Comparison of ENCODE assay signal across 1 cellular context in the genomic region with DNA sequence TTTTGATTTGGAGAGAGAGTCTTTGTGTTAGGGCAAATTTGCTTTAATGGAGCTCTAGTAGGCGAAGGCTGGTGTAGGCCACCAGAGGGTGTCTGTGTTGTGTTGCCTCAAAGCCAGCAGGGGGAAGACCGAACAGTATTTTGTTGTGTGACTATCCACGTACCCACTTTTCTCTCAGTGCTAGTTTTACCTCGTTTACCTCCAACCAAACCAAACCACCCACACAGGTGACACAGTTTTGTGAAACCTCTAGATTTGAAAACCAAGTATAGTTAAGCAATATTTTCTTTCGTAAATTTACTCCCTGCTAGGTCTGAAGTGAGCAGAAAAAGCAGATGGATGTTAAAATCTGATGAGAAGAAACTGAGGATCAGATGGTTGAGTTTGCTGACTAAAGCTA.
TF ChIP-seq lines count a peak whose summit lies in the region.

No MANE protein-coding gene starts in this region.

TF ChIP-seq in GM12878, 131 proteins besides CTCF, POLR2A, EP300 and RAD21 (continued from another document and continues in another):
- TF ChIP-seq, protein P1, sequence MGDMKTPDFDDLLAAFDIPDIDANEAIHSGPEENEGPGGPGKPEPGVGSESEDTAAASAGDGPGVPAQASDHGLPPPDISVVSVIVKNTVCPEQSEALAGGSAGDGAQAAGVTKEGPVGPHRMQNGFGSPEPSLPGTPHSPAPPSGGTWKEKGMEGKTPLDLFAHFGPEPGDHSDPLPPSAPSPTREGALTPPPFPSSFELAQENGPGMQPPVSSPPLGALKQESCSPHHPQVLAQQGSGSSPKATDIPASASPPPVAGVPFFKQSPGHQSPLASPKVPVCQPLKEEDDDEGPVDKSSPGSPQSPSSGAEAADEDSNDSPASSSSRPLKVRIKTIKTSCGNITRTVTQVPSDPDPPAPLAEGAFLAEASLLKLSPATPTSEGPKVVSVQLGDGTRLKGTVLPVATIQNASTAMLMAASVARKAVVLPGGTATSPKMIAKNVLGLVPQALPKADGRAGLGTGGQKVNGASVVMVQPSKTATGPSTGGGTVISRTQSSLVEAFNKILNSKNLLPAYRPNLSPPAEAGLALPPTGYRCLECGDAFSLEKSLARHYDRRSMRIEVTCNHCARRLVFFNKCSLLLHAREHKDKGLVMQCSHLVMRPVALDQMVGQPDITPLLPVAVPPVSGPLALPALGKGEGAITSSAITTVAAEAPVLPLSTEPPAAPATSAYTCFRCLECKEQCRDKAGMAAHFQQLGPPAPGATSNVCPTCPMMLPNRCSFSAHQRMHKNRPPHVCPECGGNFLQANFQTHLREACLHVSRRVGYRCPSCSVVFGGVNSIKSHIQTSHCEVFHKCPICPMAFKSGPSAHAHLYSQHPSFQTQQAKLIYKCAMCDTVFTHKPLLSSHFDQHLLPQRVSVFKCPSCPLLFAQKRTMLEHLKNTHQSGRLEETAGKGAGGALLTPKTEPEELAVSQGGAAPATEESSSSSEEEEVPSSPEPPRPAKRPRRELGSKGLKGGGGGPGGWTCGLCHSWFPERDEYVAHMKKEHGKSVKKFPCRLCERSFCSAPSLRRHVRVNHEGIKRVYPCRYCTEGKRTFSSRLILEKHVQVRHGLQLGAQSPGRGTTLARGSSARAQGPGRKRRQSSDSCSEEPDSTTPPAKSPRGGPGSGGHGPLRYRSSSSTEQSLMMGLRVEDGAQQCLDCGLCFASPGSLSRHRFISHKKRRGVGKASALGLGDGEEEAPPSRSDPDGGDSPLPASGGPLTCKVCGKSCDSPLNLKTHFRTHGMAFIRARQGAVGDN (IDR thresholded peaks at IDR 0.05), result peak; percentile 62
- TF ChIP-seq IKZF2 (IDR thresholded peaks at IDR 0.05) (no peak), CBX5 (IDR thresholded peaks at IDR 0.05; ENCODE audit: low read depth) (0 out of 2 replicates have a peak, but pooled peaks have one; percentile 45), SMAD5 (IDR thresholded peaks at IDR 0.05; ENCODE audit: low read depth) (no peak), E4F1 (IDR thresholded peaks at IDR 0.05; ENCODE audit: borderline replicate concordance, partially characterized antibody) (no peak), RUNX3 (IDR thresholded peaks at IDR 0.05; ENCODE audit: low read length) (peak; percentile 42), POLR2AphosphoS2 (IDR thresholded peaks at IDR 0.05; ENCODE audit: low read depth, low read length) (no peak), HDAC6 (IDR thresholded peaks at IDR 0.05; ENCODE audit: unreplicated experiment) (no peak), CREB1 (IDR thresholded peaks at IDR 0.05; ENCODE audit: low read depth) (no peak), CHD2 (IDR thresholded peaks at IDR 0.05; ENCODE audit: borderline replicate concordance, low read depth, low read length) (no peak), RB1 (IDR thresholded peaks at IDR 0.05; ENCODE audit: borderline replicate concordance) (0 out of 2 replicates have a peak, but pooled peaks have one; percentile 46), TCF7 (IDR thresholded peaks at IDR 0.05; ENCODE audit: borderline replicate concordance) (no peak), MEF2A (IDR thresholded peaks at IDR 0.05; ENCODE audit: insufficient read depth, low read depth, low read length) (no peak), PAX5 (IDR thresholded peaks at IDR 0.05; ENCODE audit: borderline replicate concordance, low read depth, low read length) (no peak), SIN3A (IDR thresholded peaks at IDR 0.05; ENCODE audit: low read depth, low read length) (no peak), NR2C1 (IDR thresholded peaks at IDR 0.05) (no peak), LARP7 (IDR thresholded peaks at IDR 0.05) (no peak), STAT3 (IDR thresholded peaks at IDR 0.05; ENCODE audit: low read depth, low read length) (no peak), SMC3 (IDR thresholded peaks at IDR 0.05; ENCODE audit: borderline replicate concordance, low read length) (peak; percentile 97), BHLHE40 (IDR thresholded peaks at IDR 0.05; ENCODE audit: borderline replicate concordance in 1 of 2, low read depth in 2 of 2, low read length in 1 of 2) (0 out of 4 replicates have a peak, but pooled peaks of 1 of the 2 experiments have one; percentile 34), ESRRA (IDR thresholded peaks at IDR 0.05; ENCODE audit: low read length) (no peak), ZNF217 (IDR thresholded peaks at IDR 0.05) (no peak), ZNF592 (IDR thresholded peaks at IDR 0.05) (0 out of 2 replicates have a peak, but pooled peaks have one; percentile 81), SP1 (IDR thresholded peaks at IDR 0.05; ENCODE audit: low read depth, low read length) (no peak), DPF2 (IDR thresholded peaks at IDR 0.05) (no peak), CHD1 (IDR thresholded peaks at IDR 0.05; ENCODE audit: low read depth, low read length) (no peak), MEF2B (IDR thresholded peaks at IDR 0.05; ENCODE audit: partially characterized antibody, poor library complexity, severe bottlenecking) (no peak), ZNF24 (IDR thresholded peaks at IDR 0.05) (0 out of 2 replicates have a peak, but pooled peaks have one; percentile 34), SMARCA5 (IDR thresholded peaks at IDR 0.05) (peak; percentile 66; the same call in 1 of the 2 replicates), POLR2AphosphoS5 (IDR thresholded peaks at IDR 0.05; ENCODE audit: low read length) (no peak), ETV6 (conservative IDR thresholded peaks at IDR 0.05 in 1 of 2, IDR thresholded peaks at IDR 0.05 in 1 of 2; ENCODE audit: borderline replicate concordance in 1 of 2, low read depth in 1 of 2) (no peak), ZNF622 (IDR thresholded peaks at IDR 0.05) (no peak), IRF4 (IDR thresholded peaks at IDR 0.05; ENCODE audit: low read depth, low read length) (0 out of 2 replicates have a peak, but pooled peaks have one; percentile 11), HCFC1 (IDR thresholded peaks at IDR 0.05; ENCODE audit: low read length) (no peak), ZZZ3 (IDR thresholded peaks at IDR 0.05; ENCODE audit: control insufficient read depth, insufficient read length, low read depth) (no peak), MLLT1 (IDR thresholded peaks at IDR 0.05) (peak; percentile 48; the same call in 1 of the 2 replicates)
- TF ChIP-seq, protein P2, sequence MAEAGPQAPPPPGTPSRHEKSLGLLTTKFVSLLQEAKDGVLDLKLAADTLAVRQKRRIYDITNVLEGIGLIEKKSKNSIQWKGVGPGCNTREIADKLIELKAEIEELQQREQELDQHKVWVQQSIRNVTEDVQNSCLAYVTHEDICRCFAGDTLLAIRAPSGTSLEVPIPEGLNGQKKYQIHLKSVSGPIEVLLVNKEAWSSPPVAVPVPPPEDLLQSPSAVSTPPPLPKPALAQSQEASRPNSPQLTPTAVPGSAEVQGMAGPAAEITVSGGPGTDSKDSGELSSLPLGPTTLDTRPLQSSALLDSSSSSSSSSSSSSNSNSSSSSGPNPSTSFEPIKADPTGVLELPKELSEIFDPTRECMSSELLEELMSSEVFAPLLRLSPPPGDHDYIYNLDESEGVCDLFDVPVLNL (IDR thresholded peaks at IDR 0.05; ENCODE audit: low read depth, low read length), result no peak
- TF ChIP-seq, protein P3, sequence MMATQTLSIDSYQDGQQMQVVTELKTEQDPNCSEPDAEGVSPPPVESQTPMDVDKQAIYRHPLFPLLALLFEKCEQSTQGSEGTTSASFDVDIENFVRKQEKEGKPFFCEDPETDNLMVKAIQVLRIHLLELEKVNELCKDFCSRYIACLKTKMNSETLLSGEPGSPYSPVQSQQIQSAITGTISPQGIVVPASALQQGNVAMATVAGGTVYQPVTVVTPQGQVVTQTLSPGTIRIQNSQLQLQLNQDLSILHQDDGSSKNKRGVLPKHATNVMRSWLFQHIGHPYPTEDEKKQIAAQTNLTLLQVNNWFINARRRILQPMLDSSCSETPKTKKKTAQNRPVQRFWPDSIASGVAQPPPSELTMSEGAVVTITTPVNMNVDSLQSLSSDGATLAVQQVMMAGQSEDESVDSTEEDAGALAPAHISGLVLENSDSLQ (IDR thresholded peaks at IDR 0.05), result no peak
- TF ChIP-seq, protein P4, sequence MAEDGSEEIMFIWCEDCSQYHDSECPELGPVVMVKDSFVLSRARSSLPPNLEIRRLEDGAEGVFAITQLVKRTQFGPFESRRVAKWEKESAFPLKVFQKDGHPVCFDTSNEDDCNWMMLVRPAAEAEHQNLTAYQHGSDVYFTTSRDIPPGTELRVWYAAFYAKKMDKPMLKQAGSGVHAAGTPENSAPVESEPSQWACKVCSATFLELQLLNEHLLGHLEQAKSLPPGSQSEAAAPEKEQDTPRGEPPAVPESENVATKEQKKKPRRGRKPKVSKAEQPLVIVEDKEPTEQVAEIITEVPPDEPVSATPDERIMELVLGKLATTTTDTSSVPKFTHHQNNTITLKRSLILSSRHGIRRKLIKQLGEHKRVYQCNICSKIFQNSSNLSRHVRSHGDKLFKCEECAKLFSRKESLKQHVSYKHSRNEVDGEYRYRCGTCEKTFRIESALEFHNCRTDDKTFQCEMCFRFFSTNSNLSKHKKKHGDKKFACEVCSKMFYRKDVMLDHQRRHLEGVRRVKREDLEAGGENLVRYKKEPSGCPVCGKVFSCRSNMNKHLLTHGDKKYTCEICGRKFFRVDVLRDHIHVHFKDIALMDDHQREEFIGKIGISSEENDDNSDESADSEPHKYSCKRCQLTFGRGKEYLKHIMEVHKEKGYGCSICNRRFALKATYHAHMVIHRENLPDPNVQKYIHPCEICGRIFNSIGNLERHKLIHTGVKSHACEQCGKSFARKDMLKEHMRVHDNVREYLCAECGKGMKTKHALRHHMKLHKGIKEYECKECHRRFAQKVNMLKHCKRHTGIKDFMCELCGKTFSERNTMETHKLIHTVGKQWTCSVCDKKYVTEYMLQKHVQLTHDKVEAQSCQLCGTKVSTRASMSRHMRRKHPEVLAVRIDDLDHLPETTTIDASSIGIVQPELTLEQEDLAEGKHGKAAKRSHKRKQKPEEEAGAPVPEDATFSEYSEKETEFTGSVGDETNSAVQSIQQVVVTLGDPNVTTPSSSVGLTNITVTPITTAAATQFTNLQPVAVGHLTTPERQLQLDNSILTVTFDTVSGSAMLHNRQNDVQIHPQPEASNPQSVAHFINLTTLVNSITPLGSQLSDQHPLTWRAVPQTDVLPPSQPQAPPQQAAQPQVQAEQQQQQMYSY (CRISPR knock-in tag; IDR thresholded peaks at IDR 0.05), result no peak
